In the genomic region with DNA sequence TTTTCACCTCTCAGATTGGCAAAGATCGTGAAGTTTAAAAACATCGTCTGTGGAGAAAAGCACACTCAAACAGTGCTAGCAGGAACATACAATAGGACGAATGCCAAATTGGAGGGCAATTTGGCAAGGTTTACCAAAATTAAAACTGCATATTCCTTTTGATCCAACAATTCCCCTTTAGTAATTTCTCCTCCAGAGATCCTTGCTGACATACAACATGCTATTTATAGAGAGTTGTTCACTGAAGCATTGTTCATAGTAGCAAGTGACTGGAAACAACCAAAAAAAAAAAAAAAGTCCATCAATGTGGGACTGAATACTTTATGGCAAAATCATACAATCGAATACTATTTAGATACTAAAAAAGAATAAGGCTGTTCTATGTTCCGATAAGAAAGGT, we compare ENCODE assay signal across 20 cellular contexts.
DNase-seq lines count a peak whose midpoint lies in the region; ATAC-seq and TF ChIP-seq lines count a peak whose summit lies in the region.
"Had no signal": no experiment of that assay in that cellular context is flagged by ENCODE, and none has a peak within 500 bp of the region (broad histone marks: within the 10 kb centered on the region; RNA-seq: fewer than 3 reads in every experiment).

No MANE protein-coding gene starts in this region.

- DNase-seq in NCI-H446 (lab: John Stamatoyannopoulos, UW): peak; percentile 61 to 83
- no peak for DNase-seq in chondrocyte (ENCODE audit: low spot score)
- no peak for DNase-seq in left ventricle myocardium superior
- peak; percentile 89 for DNase-seq in superior temporal gyrus (ENCODE audit: extremely low spot score)
- DNase-seq in PC-9: no peak
- DNase-seq in mesendoderm: no peak
- DNase-seq: activated CD4-positive, alpha-beta T cell treated with anti-CD3 and anti-CD28 coated beads for 1 hour; activated naive CD4-positive, alpha-beta T cell; activated T-cell treated with anti-CD3 and anti-CD28 coated beads, Interleukin-2, amount 50 U/mL, for 4 hours; effector CD4-positive, alpha-beta T cell; glutamatergic neuron; left colon; NCI-H146; NCI-H2171 treated with DMSO at 0.1 percent for 48 hours; NCI-H748 treated with DMSO at 0.1 percent for 48 hours; SIG-M5; sigmoid colon had no signal

- H2AK5ac ChIP-seq in mesendoderm (ENCODE audit: low read length): no peak overlapping the region

- no peak overlapping the region for H3K4ac ChIP-seq in mesendoderm (ENCODE audit: low read depth, low read length)

- no peak overlapping the region for H3K4me3 ChIP-seq in PC-9
- H3K4me3 ChIP-seq in mesendoderm (ENCODE audit: low read length): no peak overlapping the region
- H3K4me3 ChIP-seq: sigmoid colon had no signal

- H3K4me3 Mint-ChIP-seq in chondrocyte (ENCODE audit: unreplicated experiment): no peak overlapping the region
- H3K4me3 Mint-ChIP-seq: activated T-cell treated with anti-CD3 and anti-CD28 coated beads, Interleukin-2, amount 50 U/mL, for 4 hours; IgD-negative memory B cell had no signal

- H3K4me2 ChIP-seq in PC-9: no peak overlapping the region
- H3K4me2 ChIP-seq in mesendoderm (ENCODE audit: low read length): no peak overlapping the region

- no peaks in the 10 kb centered on the region for H3K27me3 Mint-ChIP-seq in chondrocyte (ENCODE audit: low read depth)

- no peak overlapping the region for H3K18ac ChIP-seq in mesendoderm (ENCODE audit: low read length)

- peak overlapping the region; percentile 74 for H3K27ac Mint-ChIP-seq in chondrocyte (ENCODE audit: unreplicated experiment)
- H3K27ac Mint-ChIP-seq: IgD-negative memory B cell had no signal

- H3K9me3 Mint-ChIP-seq in chondrocyte (ENCODE audit: low read depth): no peaks in the 10 kb centered on the region
- H3K9me3 Mint-ChIP-seq: activated T-cell treated with anti-CD3 and anti-CD28 coated beads, Interleukin-2, amount 50 U/mL, for 4 hours; IgD-negative memory B cell had no signal

- H2BK120ac ChIP-seq in mesendoderm (ENCODE audit: low read depth, low read length): no peak overlapping the region

- no peak overlapping the region for H3K23ac ChIP-seq in mesendoderm (ENCODE audit: low read length)

- no peak overlapping the region for H2BK5ac ChIP-seq in mesendoderm (ENCODE audit: low read length)

- no peaks in the 10 kb centered on the region for H3K79me1 ChIP-seq in mesendoderm (ENCODE audit: low read length)

- H3F3A ChIP-seq in PC-9 (ENCODE audit: insufficient read depth, low read depth): no peaks in the 10 kb centered on the region

- peaks cover 14% of the 10 kb centered on the region for H3K4me1 Mint-ChIP-seq in chondrocyte (ENCODE audit: low read depth)
- H3K4me1 Mint-ChIP-seq: IgD-negative memory B cell had no signal

- TF ChIP-seq CTCF in chondrocyte (IDR thresholded peaks at IDR 0.05): no peak
- TF ChIP-seq CTCF in PC-9 (conservative IDR thresholded peaks at IDR 0.05): no peak

- no CpG with 5 or more reads among the region's 5 CpGs for whole genome bisulfite sequencing in mesendoderm (ENCODE audit: extremely low coverage, insufficient coverage, low lambda C conversion rate)

- intact Hi-C loops in left ventricle myocardium superior (cut with micrococcal nuclease) (no loop called here), PC-9 (cut with micrococcal nuclease; ENCODE audit: unreplicated experiment) (no loop called here)

- POLR2A ChIA-PET in PC-9 (lab: Charles Lee; ENCODE audit: unreplicated experiment): interaction anchor here (0.7 kb wide), 1 partner anchor 974 kb away, joined by 3 read pairs; no protein-coding TSS in a partner anchor

- no peaks in the 10 kb centered on the region for H3K9me3 ChIP-seq in PC-9 (ENCODE audit: insufficient read depth, low read depth)
- H3K9me3 ChIP-seq: sigmoid colon had no signal

- H3K36me3 ChIP-seq in PC-9 (ENCODE audit: low read depth) (no peaks in the 10 kb centered on the region), mesendoderm (ENCODE audit: control insufficient read depth, insufficient read depth, low read length) (no peaks in the 10 kb centered on the region)
- H3K36me3 ChIP-seq: sigmoid colon had no signal

- H3K9me2 ChIP-seq in PC-9 (ENCODE audit: insufficient read depth): no peaks in the 10 kb centered on the region

- ATAC-seq in left ventricle myocardium superior (peak; percentile 47), GM18861 (IDR thresholded peaks at IDR 0.05; ENCODE audit: unreplicated experiment) (no peak)
- ATAC-seq: activated T-cell treated with anti-CD3 and anti-CD28 coated beads, Interleukin-2, amount 50 U/mL, for 4 hours; left colon had no signal

- H3K9ac ChIP-seq in mesendoderm (ENCODE audit: low read length): no peak overlapping the region
- H3K9ac ChIP-seq: parathyroid adenoma had no signal

- H3K27ac ChIP-seq in PC-9 (no peak overlapping the region), mesendoderm (ENCODE audit: low read depth, low read length) (no peak overlapping the region)
- H3K27ac ChIP-seq: parathyroid adenoma had no signal

- no peak overlapping the region for H2BK15ac ChIP-seq in mesendoderm (replicated peaks; ENCODE audit: low read depth)

- H4K5ac ChIP-seq in mesendoderm (ENCODE audit: low read length): no peak overlapping the region

- no peaks in the 10 kb centered on the region for H3K79me2 ChIP-seq in PC-9 (ENCODE audit: low read depth)
- H3K79me2 ChIP-seq in mesendoderm (ENCODE audit: control insufficient read depth, insufficient read depth, low read length): no peaks in the 10 kb centered on the region
- H3K79me2 ChIP-seq: parathyroid adenoma had no signal

- no peak overlapping the region for H3K56ac ChIP-seq in mesendoderm (ENCODE audit: low read length)

- BruUV-seq in PC-9 (replicated peaks; lab: Mats Ljungman, UMichigan): no TSS peak

- CTCF ChIA-PET in PC-9 (lab: Charles Lee): no interaction called here

- no peak overlapping the region for H4K8ac ChIP-seq in mesendoderm (ENCODE audit: low read depth, low read length)

- H3K36me3 Mint-ChIP-seq in chondrocyte (ENCODE audit: low read depth): peaks cover 3% of the 10 kb centered on the region

- no peaks in the 10 kb centered on the region for H4K20me1 ChIP-seq in PC-9 (ENCODE audit: insufficient read depth)

- no peaks in the 10 kb centered on the region for H3K27me3 ChIP-seq in PC-9 (ENCODE audit: insufficient read depth, low read depth)
- no peaks in the 10 kb centered on the region for H3K27me3 ChIP-seq in mesendoderm (ENCODE audit: insufficient read depth, low read length, poor library complexity)
- H3K27me3 ChIP-seq: sigmoid colon had no signal

- no peak overlapping the region for H2AFZ ChIP-seq in PC-9
- H2AFZ ChIP-seq: parathyroid adenoma had no signal

- no peaks in the 10 kb centered on the region for H3K4me1 ChIP-seq in PC-9 (replicated peaks; ENCODE audit: insufficient read depth)
- H3K4me1 ChIP-seq in mesendoderm (ENCODE audit: control insufficient read depth, low read depth, low read length): no peaks in the 10 kb centered on the region
- H3K4me1 ChIP-seq: parathyroid adenoma had no signal

Comparison
In these comparisons a context has a peak if more than half of its experiments do, and no peak if none do; other contexts are left out.
1. DNase-seq: peak in NCI-H446 (2 of 2) and superior temporal gyrus (single experiment); none in chondrocyte (single experiment), left ventricle myocardium superior (single experiment), PC-9 (0 of 2) and mesendoderm (single experiment).